Comparison of ENCODE assay signal across 12 cellular contexts in the genomic region with DNA sequence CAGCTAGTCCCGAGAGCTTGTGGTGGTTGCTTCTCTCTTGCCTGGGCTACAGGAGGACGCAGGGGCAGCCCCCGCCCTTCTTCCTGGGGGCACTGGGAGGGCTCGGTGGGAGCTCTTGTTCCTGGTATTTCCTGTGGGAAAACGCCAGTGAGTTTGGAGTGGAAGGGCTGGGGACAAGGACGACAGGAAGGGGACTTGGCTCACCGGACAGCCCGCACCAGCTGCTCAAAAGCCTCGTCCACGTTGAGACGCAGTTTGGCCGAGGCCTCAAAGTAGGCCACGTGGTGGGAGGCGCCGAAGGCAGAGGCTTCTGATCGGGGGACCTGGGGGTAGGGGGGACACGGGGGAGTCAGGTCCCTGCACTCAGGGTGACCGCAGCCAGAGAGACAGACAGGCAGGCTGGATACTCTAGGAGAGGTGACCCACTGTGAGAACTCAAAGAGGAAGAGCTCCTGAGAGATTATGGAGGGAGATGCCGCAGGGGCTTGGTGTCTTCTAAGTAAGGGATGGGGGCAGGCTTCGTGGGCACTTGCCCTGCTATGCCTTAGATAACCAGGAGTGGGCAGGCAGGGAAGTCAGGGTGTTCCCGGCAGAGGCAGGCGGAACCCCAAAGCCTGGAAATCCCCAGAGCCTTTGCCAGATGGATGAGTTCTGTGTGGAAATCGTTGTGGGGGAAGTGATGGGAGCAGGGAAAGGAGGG. TPM values are rescaled to one million over a fixed set of nuclear protein-coding genes. Genes with fewer than 3 reads are reported as not detected.
DNase-seq lines count a peak whose midpoint lies in the region; ATAC-seq, FAIRE-seq and TF ChIP-seq lines count a peak whose summit lies in the region.
"Had no signal": no experiment of that assay in that cellular context is flagged by ENCODE, and none has a peak within 500 bp of the region (broad histone marks: within the 10 kb centered on the region; RNA-seq: fewer than 3 reads in every experiment).

No MANE protein-coding gene starts in this region.

- no peak for FAIRE-seq in HepG2 (lab: Jason Lieb, UNC)

- no peak for TF ChIP-seq POLR2A in heart left ventricle (IDR thresholded peaks at IDR 0.05)
- TF ChIP-seq POLR2A in HepG2 (IDR thresholded peaks at IDR 0.05; ENCODE audit: insufficient read depth in 1 of 2, low read depth in 2 of 2, low read length in 2 of 2) = no peak

- in situ Hi-C loops in astrocyte of the spinal cord (cut with HindIII; ENCODE audit: low sequenced_read_pairs) = no loop called here
- in situ Hi-C loops in HepG2 (cut with HindIII; ENCODE audit: extremely low pct_ligation_motif_present, low pct_unique_long_range_greater_than_20kb) = no loop called here

- TF ChIP-seq CTCF in heart left ventricle (IDR thresholded peaks at IDR 0.05) (peak in 1 of 12 donors; percentile 5), astrocyte of the spinal cord (IDR thresholded peaks at IDR 0.05; ENCODE audit: low read depth, low read length) (peak; percentile 8), HepG2 (CRISPR knock-in tag; IDR thresholded peaks at IDR 0.05) (no peak), upper lobe of right lung (IDR thresholded peaks at IDR 0.05) (no peak)
- no peak for TF ChIP-seq CTCF in CD4-positive, alpha-beta T cell (IDR thresholded peaks at IDR 0.05)

- no peak overlapping the region for H3K4me2 ChIP-seq in HepG2 (ENCODE audit: low read depth, low read length)

- intact Hi-C loops in heart left ventricle (cut with DNase I) (loop anchor here in 5 of 10 donors (5.0 kb wide), 2 partner anchors 38 to 43 kb away; a partner anchor contains a TSS), left cardiac atrium (cut with DNase I) (no loop called here), HepG2 (cut with micrococcal nuclease; ENCODE audit: unreplicated experiment) (no loop called here), upper lobe of right lung (cut with DNase I) (no loop called here)
- intact Hi-C loops in CD4-positive, alpha-beta T cell (cut with DNase I, micrococcal nuclease) = no loop called here

- no peaks in the 10 kb centered on the region for H3K27me3 ChIP-seq in heart left ventricle
- no peaks in the 10 kb centered on the region; a peak in 1 of 5 replicates for H3K27me3 ChIP-seq in HepG2 (ENCODE audit: control insufficient read depth in 1 of 2, insufficient read depth in 2 of 2, low read length in 2 of 2)
- no peaks in the 10 kb centered on the region for H3K27me3 ChIP-seq in upper lobe of right lung
- no peaks in the 10 kb centered on the region for H3K27me3 ChIP-seq in CD4-positive, alpha-beta T cell (ENCODE audit: control insufficient read depth, insufficient read depth, low read length)

- no TSS peak for BruUV-seq in HepG2 (replicated peaks; lab: Mats Ljungman, UMichigan)

- no peak overlapping the region for H2AFZ ChIP-seq in HepG2 (ENCODE audit: low read length)

- no peak overlapping the region for H3K4me3 Mint-ChIP-seq in CD4-positive, alpha-beta T cell
- H3K4me3 Mint-ChIP-seq: activated CD4-positive, alpha-beta memory T cell treated with anti-CD3 and anti-CD28 coated beads for 36 hours; immature natural killer cell had no signal

- peaks cover 5% of the 10 kb centered on the region for H3K36me3 Mint-ChIP-seq in CD4-positive, alpha-beta T cell (ENCODE audit: low read depth)
- H3K36me3 Mint-ChIP-seq: immature natural killer cell had no signal

- DNase-seq in heart left ventricle (no peak), left cardiac atrium (no peak), astrocyte of the spinal cord (ENCODE audit: low read depth, low spot score) (no peak), HepG2 (ENCODE audit: low spot score) (no peak), upper lobe of right lung (no peak)
- DNase-seq in stimulated activated naive CD4-positive, alpha-beta T cell (lab: John Stamatoyannopoulos, UW) = no peak
- no peak for DNase-seq in CD4-positive, alpha-beta T cell
- DNase-seq: activated CD4-positive, alpha-beta memory T cell treated with anti-CD3 and anti-CD28 coated beads for 36 hours; immature natural killer cell; NCI-H1694; stimulated activated naive CD4-positive, alpha-beta T cell treated with Interleukin-2 at 50 U/mL for 16 hours had no signal

- H3K4me1 Mint-ChIP-seq in CD4-positive, alpha-beta T cell (ENCODE audit: low read depth) = peaks cover 30% of the 10 kb centered on the region

- no peaks in the 10 kb centered on the region for H3K27me3 Mint-ChIP-seq in CD4-positive, alpha-beta T cell
- H3K27me3 Mint-ChIP-seq: activated CD4-positive, alpha-beta memory T cell treated with anti-CD3 and anti-CD28 coated beads for 36 hours had no signal

- H3K27ac Mint-ChIP-seq in CD4-positive, alpha-beta T cell = no peak overlapping the region
- H3K27ac Mint-ChIP-seq: activated CD4-positive, alpha-beta memory T cell treated with anti-CD3 and anti-CD28 coated beads for 36 hours; immature natural killer cell had no signal

- ATAC-seq in heart left ventricle = no peak
- ATAC-seq in left cardiac atrium = no peak
- no peak for ATAC-seq in HepG2
- ATAC-seq in upper lobe of right lung = no peak
- ATAC-seq in GM18498 (IDR thresholded peaks at IDR 0.05; ENCODE audit: unreplicated experiment) = no peak
- ATAC-seq in CD4-positive, alpha-beta T cell (ENCODE audit: poor library complexity) = no peak

- H3K9me3 Mint-ChIP-seq in CD4-positive, alpha-beta T cell = no peaks in the 10 kb centered on the region
- H3K9me3 Mint-ChIP-seq: activated CD4-positive, alpha-beta memory T cell treated with anti-CD3 and anti-CD28 coated beads for 36 hours; immature natural killer cell had no signal

- no peaks in the 10 kb centered on the region for H4K20me1 ChIP-seq in HepG2 (ENCODE audit: insufficient read depth, low read length)

- TF ChIP-seq EP300 in HepG2 (IDR thresholded peaks at IDR 0.05; ENCODE audit: low read depth in 2 of 2, low read length in 2 of 2) = no peak
- no peak for TF ChIP-seq EP300 in HepG2 (CRISPR knock-in tag; IDR thresholded peaks at IDR 0.05; ENCODE audit: borderline replicate concordance)

- peak overlapping the region in 10 of 12 donors; percentile 26 to 61 (median 54) for H3K27ac ChIP-seq in heart left ventricle
- no peak overlapping the region for H3K27ac ChIP-seq in HepG2 (ENCODE audit: extremely low read length, insufficient read depth, low read length)
- peak overlapping the region; percentile 53 for H3K27ac ChIP-seq in upper lobe of right lung
- H3K27ac ChIP-seq in CD4-positive, alpha-beta T cell (ENCODE audit: low read depth, low read length) = no peak overlapping the region

- CTCF ChIA-PET in HepG2 (lab: Yijun Ruan, JAX; ENCODE audit: low intra/inter-chr PET ratio, low total read pairs) = no interaction called here
- CTCF ChIA-PET in CD4-positive, alpha-beta T cell (lab: Charles Lee) = no interaction called here

- no peak for TF ChIP-seq RAD21 in HepG2 (CRISPR knock-in tag; IDR thresholded peaks at IDR 0.05)

- peaks cover 0 to 60% (median 38%) of the 10 kb centered on the region in 12 donors for H3K4me1 ChIP-seq in heart left ventricle
- peaks cover 31% of the 10 kb centered on the region for H3K4me1 ChIP-seq in HepG2 (ENCODE audit: insufficient read depth, low read length)
- H3K4me1 ChIP-seq in upper lobe of right lung = peaks cover 20% of the 10 kb centered on the region

- no peaks in the 10 kb centered on the region for H3K79me2 ChIP-seq in HepG2 (ENCODE audit: insufficient read depth, low read length)

- H3K4me3 ChIP-seq in heart left ventricle = no peak overlapping the region
- no peak overlapping the region for H3K4me3 ChIP-seq in astrocyte of the spinal cord (ENCODE audit: low read depth, low read length)
- no peak overlapping the region for H3K4me3 ChIP-seq in HepG2 (replicated peaks in 1 of 3; ENCODE audit: insufficient read depth in 1 of 3, low read depth in 2 of 3, low read length in 3 of 3)
- H3K4me3 ChIP-seq in upper lobe of right lung = no peak overlapping the region

- POLR2A ChIA-PET in HepG2 (lab: Yijun Ruan, JAX) = no interaction called here
- POLR2A ChIA-PET in CD4-positive, alpha-beta T cell (lab: Charles Lee) = interaction anchor here (1.2 kb wide), 1 partner anchor 56 kb away, joined by 3 read pairs; no protein-coding TSS in a partner anchor

- H3K9me3 ChIP-seq in heart left ventricle (no peaks in the 10 kb centered on the region), HepG2 (ENCODE audit: low read length) (no peaks in the 10 kb centered on the region), upper lobe of right lung (no peaks in the 10 kb centered on the region)
- H3K9me3 ChIP-seq in CD4-positive, alpha-beta T cell (ENCODE audit: control insufficient read depth, low read length) = no peaks in the 10 kb centered on the region

- WGBS in heart left ventricle, 4 donors = 30 to 50% (median 40%) methylated on average over 23 of the region's 23 CpGs
- 46% methylated on average over 12 of the region's 23 CpGs for WGBS in HepG2 (ENCODE audit: low lambda C conversion rate)

- H3K9ac ChIP-seq in HepG2 (ENCODE audit: insufficient read depth, low read depth, low read length) = no peak overlapping the region

- H3K36me3 ChIP-seq in heart left ventricle = peaks cover 0 to 23% (median 12%) of the 10 kb centered on the region in 9 donors
- no peaks in the 10 kb centered on the region for H3K36me3 ChIP-seq in HepG2 (replicated peaks in 1 of 2; ENCODE audit: control insufficient read depth in 1 of 2, insufficient read depth in 2 of 2, low read length in 2 of 2)
- no peaks in the 10 kb centered on the region for H3K36me3 ChIP-seq in upper lobe of right lung

RNA-seq across cellular contexts. Expression of a gene that starts 4.3 kb away (rescaled TPM):
- total RNA-seq in heart left ventricle = 100 to 1,000 TPM in 7 of 9 donors, 10 to 100 TPM in 2; 64.4 to 149 (median 110) TPM
- 100 to 1,000 TPM; 133 to 177 TPM for polyA plus RNA-seq in heart left ventricle
- 10 to 100 TPM; 85.6 to 95.0 TPM for total RNA-seq in left cardiac atrium
- total RNA-seq in HepG2 (2016; rRNA removed; fragmentation: Illumina TruSeq; extraction: Trizol) = 0.79 and 1.5 TPM in 2 replicates
- 1.7 and 2.4 TPM in 2 replicates for total RNA-seq in HepG2 (2016; cell fraction: cytosol; rRNA removed; fragmentation: Illumina TruSeq; extraction: Trizol; ENCODE audit: low read depth)
- 1.1 and 1.9 TPM in 2 replicates for total RNA-seq in HepG2 (2016; cell fraction: insoluble cytoplasmic fraction; rRNA removed; fragmentation: Illumina TruSeq; extraction: Trizol)
- 2.0 and 2.3 TPM in 2 replicates for total RNA-seq in HepG2 (2016; cell fraction: membrane; rRNA removed; fragmentation: Illumina TruSeq; extraction: Trizol)
- total RNA-seq in HepG2 (2016; cell fraction: nucleus; rRNA removed; fragmentation: Illumina TruSeq; extraction: Trizol) = 0.50 and 0.90 TPM in 2 replicates
- 12.0 and 13.5 TPM in 2 replicates for polyA plus RNA-seq in HepG2 (2011; rRNA removed)
- 14.5 and 18.3 TPM in 2 replicates for polyA plus RNA-seq in HepG2 (2011; cell fraction: cytosol; rRNA removed)
- polyA plus RNA-seq in HepG2 (2011; cell fraction: nucleus; rRNA removed) = 17.2 and 18.4 TPM in 2 replicates
- 4.8 and 7.4 TPM in 2 replicates for polyA plus RNA-seq in HepG2 (2012)
- polyA plus RNA-seq in HepG2 (2016; cell fraction: cytosol; fragmentation: Illumina TruSeq; extraction: Trizol; ENCODE audit: low read depth) = 6.9 and 7.3 TPM in 2 replicates
- 3.2 and 3.4 TPM in 2 replicates for polyA plus RNA-seq in HepG2 (2016; cell fraction: insoluble cytoplasmic fraction; fragmentation: Illumina TruSeq; extraction: Trizol; ENCODE audit: low read depth)
- 5.3 and 5.9 TPM in 2 replicates for polyA plus RNA-seq in HepG2 (2016; cell fraction: membrane; fragmentation: Illumina TruSeq; extraction: Trizol; ENCODE audit: low read depth)
- 2.4 and 2.6 TPM in 2 replicates for polyA plus RNA-seq in HepG2 (2016; cell fraction: nucleus; fragmentation: Illumina TruSeq; extraction: Trizol; ENCODE audit: insufficient read depth, low read depth)
- polyA minus RNA-seq in HepG2 (2011; rRNA and poly(A)+ RNA removed; ENCODE audit: low replicate concordance) = 5.3 and 19.9 TPM in 2 replicates
- polyA minus RNA-seq in HepG2 (2011; cell fraction: cytosol; rRNA and poly(A)+ RNA removed) = 1.6 and 3.0 TPM in 2 replicates
- polyA minus RNA-seq in HepG2 (2011; cell fraction: nucleus; rRNA and poly(A)+ RNA removed) = 0.77 and 1.5 TPM in 2 replicates
- total RNA-seq in upper lobe of right lung = 138 TPM
- 1 to 10 TPM; 4.2 to 4.7 TPM for total RNA-seq in CD4-positive, alpha-beta T cell

RNA-seq across cellular contexts. Expression of a gene that starts 6.3 kb away (rescaled TPM):
- total RNA-seq in heart left ventricle (10 to 100 TPM; 24.5 to 52.8 (median 46.3) TPM), left cardiac atrium (10 to 100 TPM; 38.6 to 46.9 TPM), HepG2 (2016; rRNA removed; fragmentation: Illumina TruSeq; extraction: Trizol) (4.8 and 6.1 TPM in 2 replicates), upper lobe of right lung (67.9 TPM)
- polyA plus RNA-seq in heart left ventricle (10 to 100 TPM; 26.9 to 28.2 TPM), HepG2 (2011; rRNA removed) (3.3 and 4.3 TPM in 2 replicates)
- 1.3 and 1.4 TPM in 2 replicates for total RNA-seq in HepG2 (2016; cell fraction: cytosol; rRNA removed; fragmentation: Illumina TruSeq; extraction: Trizol; ENCODE audit: low read depth)
- 3.2 and 6.2 TPM in 2 replicates for total RNA-seq in HepG2 (2016; cell fraction: insoluble cytoplasmic fraction; rRNA removed; fragmentation: Illumina TruSeq; extraction: Trizol)
- 4.5 and 5.4 TPM in 2 replicates for total RNA-seq in HepG2 (2016; cell fraction: membrane; rRNA removed; fragmentation: Illumina TruSeq; extraction: Trizol)
- total RNA-seq in HepG2 (2016; cell fraction: nucleus; rRNA removed; fragmentation: Illumina TruSeq; extraction: Trizol) = 6.5 and 7.3 TPM in 2 replicates
- 3.1 and 4.0 TPM in 2 replicates for polyA plus RNA-seq in HepG2 (2011; cell fraction: cytosol; rRNA removed)
- polyA plus RNA-seq in HepG2 (2011; cell fraction: nucleus; rRNA removed) = 21.0 and 25.5 TPM in 2 replicates
- 17.0 and 18.6 TPM in 2 replicates for polyA plus RNA-seq in HepG2 (2012)
- polyA plus RNA-seq in HepG2 (2016; cell fraction: cytosol; fragmentation: Illumina TruSeq; extraction: Trizol; ENCODE audit: low read depth) = 1.1 and 1.4 TPM in 2 replicates
- 8.3 and 13.4 TPM in 2 replicates for polyA plus RNA-seq in HepG2 (2016; cell fraction: insoluble cytoplasmic fraction; fragmentation: Illumina TruSeq; extraction: Trizol; ENCODE audit: low read depth)
- 2.8 and 3.0 TPM in 2 replicates for polyA plus RNA-seq in HepG2 (2016; cell fraction: membrane; fragmentation: Illumina TruSeq; extraction: Trizol; ENCODE audit: low read depth)
- 21.4 and 23.8 TPM in 2 replicates for polyA plus RNA-seq in HepG2 (2016; cell fraction: nucleus; fragmentation: Illumina TruSeq; extraction: Trizol; ENCODE audit: insufficient read depth, low read depth)
- 5.4 and 5.7 TPM in 2 replicates for polyA minus RNA-seq in HepG2 (2011; rRNA and poly(A)+ RNA removed; ENCODE audit: low replicate concordance)
- polyA minus RNA-seq in HepG2 (2011; cell fraction: cytosol; rRNA and poly(A)+ RNA removed) = 3.1 and 4.5 TPM in 2 replicates
- 3.6 and 5.2 TPM in 2 replicates for polyA minus RNA-seq in HepG2 (2011; cell fraction: nucleus; rRNA and poly(A)+ RNA removed)
- total RNA-seq in CD4-positive, alpha-beta T cell = 10 to 100 TPM; 30.6 to 34.8 TPM

RNA-seq across cellular contexts. Expression of a gene that starts 30.0 kb away (rescaled TPM):
- total RNA-seq in heart left ventricle (10 to 100 TPM; 23.1 to 55.7 (median 30.5) TPM), left cardiac atrium (10 to 100 TPM; 46.3 to 48.1 TPM), HepG2 (2016; rRNA removed; fragmentation: Illumina TruSeq; extraction: Trizol) (61.0 and 65.5 TPM in 2 replicates), upper lobe of right lung (86.4 TPM)
- polyA plus RNA-seq in heart left ventricle (10 to 100 TPM; 35.1 to 68.0 TPM), HepG2 (2011; rRNA removed) (61.9 and 66.2 TPM in 2 replicates)
- total RNA-seq in HepG2 (2016; cell fraction: cytosol; rRNA removed; fragmentation: Illumina TruSeq; extraction: Trizol; ENCODE audit: low read depth) = 23.6 and 23.7 TPM in 2 replicates
- 50.6 and 64.5 TPM in 2 replicates for total RNA-seq in HepG2 (2016; cell fraction: insoluble cytoplasmic fraction; rRNA removed; fragmentation: Illumina TruSeq; extraction: Trizol)
- total RNA-seq in HepG2 (2016; cell fraction: membrane; rRNA removed; fragmentation: Illumina TruSeq; extraction: Trizol) = 26.7 and 37.0 TPM in 2 replicates
- 30.2 and 40.5 TPM in 2 replicates for total RNA-seq in HepG2 (2016; cell fraction: nucleus; rRNA removed; fragmentation: Illumina TruSeq; extraction: Trizol)
- 40.1 and 60.0 TPM in 2 replicates for polyA plus RNA-seq in HepG2 (2011; cell fraction: cytosol; rRNA removed)
- polyA plus RNA-seq in HepG2 (2011; cell fraction: nucleus; rRNA removed) = 110 and 114 TPM in 2 replicates
- polyA plus RNA-seq in HepG2 (2012) = 49.4 and 77.2 TPM in 2 replicates
- 17.9 and 23.0 TPM in 2 replicates for polyA plus RNA-seq in HepG2 (2016; cell fraction: cytosol; fragmentation: Illumina TruSeq; extraction: Trizol; ENCODE audit: low read depth)
- 44.7 and 50.0 TPM in 2 replicates for polyA plus RNA-seq in HepG2 (2016; cell fraction: insoluble cytoplasmic fraction; fragmentation: Illumina TruSeq; extraction: Trizol; ENCODE audit: low read depth)
- polyA plus RNA-seq in HepG2 (2016; cell fraction: membrane; fragmentation: Illumina TruSeq; extraction: Trizol; ENCODE audit: low read depth) = 26.1 and 33.5 TPM in 2 replicates
- 89.5 and 108 TPM in 2 replicates for polyA plus RNA-seq in HepG2 (2016; cell fraction: nucleus; fragmentation: Illumina TruSeq; extraction: Trizol; ENCODE audit: insufficient read depth, low read depth)
- polyA minus RNA-seq in HepG2 (2011; rRNA and poly(A)+ RNA removed; ENCODE audit: low replicate concordance) = 34.8 and 80.6 TPM in 2 replicates
- 26.6 and 26.9 TPM in 2 replicates for polyA minus RNA-seq in HepG2 (2011; cell fraction: cytosol; rRNA and poly(A)+ RNA removed)
- polyA minus RNA-seq in HepG2 (2011; cell fraction: nucleus; rRNA and poly(A)+ RNA removed) = 7.9 and 16.9 TPM in 2 replicates
- 100 to 1,000 TPM; 109 to 119 TPM for total RNA-seq in CD4-positive, alpha-beta T cell

RNA-seq across cellular contexts. Expression of a gene that starts 30.1 kb away (rescaled TPM):
- total RNA-seq in heart left ventricle (10 to 100 TPM in 5 of 9 donors, 1 to 10 TPM in 4; 5.9 to 15.9 (median 10.0) TPM), left cardiac atrium (10 to 100 TPM; 12.0 to 12.5 TPM), HepG2 (2016; rRNA removed; fragmentation: Illumina TruSeq; extraction: Trizol) (32.6 and 40.8 TPM in 2 replicates), upper lobe of right lung (15.8 TPM)
- polyA plus RNA-seq in heart left ventricle (10 to 100 TPM; 14.2 to 18.6 TPM), HepG2 (2011; rRNA removed) (25.9 and 26.8 TPM in 2 replicates)
- 40.5 and 48.9 TPM in 2 replicates for total RNA-seq in HepG2 (2016; cell fraction: cytosol; rRNA removed; fragmentation: Illumina TruSeq; extraction: Trizol; ENCODE audit: low read depth)
- 24.9 and 37.3 TPM in 2 replicates for total RNA-seq in HepG2 (2016; cell fraction: insoluble cytoplasmic fraction; rRNA removed; fragmentation: Illumina TruSeq; extraction: Trizol)
- 43.5 and 49.7 TPM in 2 replicates for total RNA-seq in HepG2 (2016; cell fraction: membrane; rRNA removed; fragmentation: Illumina TruSeq; extraction: Trizol)
- 21.3 and 23.0 TPM in 2 replicates for total RNA-seq in HepG2 (2016; cell fraction: nucleus; rRNA removed; fragmentation: Illumina TruSeq; extraction: Trizol)
- 15.4 and 32.6 TPM in 2 replicates for polyA plus RNA-seq in HepG2 (2011; cell fraction: cytosol; rRNA removed)
- 36.4 and 36.7 TPM in 2 replicates for polyA plus RNA-seq in HepG2 (2011; cell fraction: nucleus; rRNA removed)
- 18.1 and 30.0 TPM in 2 replicates for polyA plus RNA-seq in HepG2 (2012)
- 55.6 and 70.4 TPM in 2 replicates for polyA plus RNA-seq in HepG2 (2016; cell fraction: cytosol; fragmentation: Illumina TruSeq; extraction: Trizol; ENCODE audit: low read depth)
- polyA plus RNA-seq in HepG2 (2016; cell fraction: insoluble cytoplasmic fraction; fragmentation: Illumina TruSeq; extraction: Trizol; ENCODE audit: low read depth) = 42.1 and 43.5 TPM in 2 replicates
- 55.2 and 64.2 TPM in 2 replicates for polyA plus RNA-seq in HepG2 (2016; cell fraction: membrane; fragmentation: Illumina TruSeq; extraction: Trizol; ENCODE audit: low read depth)
- polyA plus RNA-seq in HepG2 (2016; cell fraction: nucleus; fragmentation: Illumina TruSeq; extraction: Trizol; ENCODE audit: insufficient read depth, low read depth) = 55.4 and 61.4 TPM in 2 replicates
- polyA minus RNA-seq in HepG2 (2011; rRNA and poly(A)+ RNA removed; ENCODE audit: low replicate concordance) = 13.7 and 25.5 TPM in 2 replicates
- polyA minus RNA-seq in HepG2 (2011; cell fraction: cytosol; rRNA and poly(A)+ RNA removed) = 6.4 and 11.1 TPM in 2 replicates
- polyA minus RNA-seq in HepG2 (2011; cell fraction: nucleus; rRNA and poly(A)+ RNA removed) = 4.2 and 9.6 TPM in 2 replicates
- 10 to 100 TPM in 1 of 2 experiments, 1 to 10 TPM in 1; 9.9 to 11.3 TPM for total RNA-seq in CD4-positive, alpha-beta T cell

RNA-seq across cellular contexts. Expression of a gene that starts 41.4 kb away (rescaled TPM):
- 100 to 1,000 TPM; 106 to 170 (median 124) TPM for total RNA-seq in heart left ventricle
- 100 to 1,000 TPM; 113 to 283 TPM for polyA plus RNA-seq in heart left ventricle
- 100 to 1,000 TPM; 137 to 159 TPM for total RNA-seq in left cardiac atrium
- total RNA-seq in HepG2 (2016; rRNA removed; fragmentation: Illumina TruSeq; extraction: Trizol) = 324 and 372 TPM in 2 replicates
- 103 and 108 TPM in 2 replicates for total RNA-seq in HepG2 (2016; cell fraction: cytosol; rRNA removed; fragmentation: Illumina TruSeq; extraction: Trizol; ENCODE audit: low read depth)
- 334 and 405 TPM in 2 replicates for total RNA-seq in HepG2 (2016; cell fraction: insoluble cytoplasmic fraction; rRNA removed; fragmentation: Illumina TruSeq; extraction: Trizol)
- total RNA-seq in HepG2 (2016; cell fraction: membrane; rRNA removed; fragmentation: Illumina TruSeq; extraction: Trizol) = 115 and 120 TPM in 2 replicates
- total RNA-seq in HepG2 (2016; cell fraction: nucleus; rRNA removed; fragmentation: Illumina TruSeq; extraction: Trizol) = 123 and 139 TPM in 2 replicates
- polyA plus RNA-seq in HepG2 (2011; rRNA removed) = 374 and 400 TPM in 2 replicates
- 396 and 593 TPM in 2 replicates for polyA plus RNA-seq in HepG2 (2011; cell fraction: cytosol; rRNA removed)
- 354 and 430 TPM in 2 replicates for polyA plus RNA-seq in HepG2 (2011; cell fraction: nucleus; rRNA removed)
- 181 and 214 TPM in 2 replicates for polyA plus RNA-seq in HepG2 (2012)
- polyA plus RNA-seq in HepG2 (2016; cell fraction: cytosol; fragmentation: Illumina TruSeq; extraction: Trizol; ENCODE audit: low read depth) = 80.1 and 82.6 TPM in 2 replicates
- polyA plus RNA-seq in HepG2 (2016; cell fraction: insoluble cytoplasmic fraction; fragmentation: Illumina TruSeq; extraction: Trizol; ENCODE audit: low read depth) = 379 and 381 TPM in 2 replicates
- 86.8 and 91.7 TPM in 2 replicates for polyA plus RNA-seq in HepG2 (2016; cell fraction: membrane; fragmentation: Illumina TruSeq; extraction: Trizol; ENCODE audit: low read depth)
- polyA plus RNA-seq in HepG2 (2016; cell fraction: nucleus; fragmentation: Illumina TruSeq; extraction: Trizol; ENCODE audit: insufficient read depth, low read depth) = 224 and 236 TPM in 2 replicates
- polyA minus RNA-seq in HepG2 (2011; rRNA and poly(A)+ RNA removed; ENCODE audit: low replicate concordance) = 504 and 617 TPM in 2 replicates
- 158 and 170 TPM in 2 replicates for polyA minus RNA-seq in HepG2 (2011; cell fraction: cytosol; rRNA and poly(A)+ RNA removed)
- 133 and 141 TPM in 2 replicates for polyA minus RNA-seq in HepG2 (2011; cell fraction: nucleus; rRNA and poly(A)+ RNA removed)
- total RNA-seq in upper lobe of right lung = 90.8 TPM
- 10 to 100 TPM; 41.5 to 46.4 TPM for total RNA-seq in CD4-positive, alpha-beta T cell

Comparison
In these comparisons a context has a peak if more than half of its experiments do, and no peak if none do; other contexts are left out.
1. H3K27ac ChIP-seq: peak in heart left ventricle (10 of 12) and upper lobe of right lung (single experiment); none in HepG2 (single experiment) and CD4-positive, alpha-beta T cell (single experiment).
2. RNA of a gene that starts 4.3 kb away (total RNA-seq): 138 TPM in upper lobe of right lung (single experiment), 64.4 to 149 TPM in heart left ventricle and 85.6 to 95.0 TPM in left cardiac atrium; 4.2 to 4.7 TPM in CD4-positive, alpha-beta T cell and 0.50 to 2.4 TPM in HepG2; every median in the first group is over 10 times any median in the second.